In the genomic region with DNA sequence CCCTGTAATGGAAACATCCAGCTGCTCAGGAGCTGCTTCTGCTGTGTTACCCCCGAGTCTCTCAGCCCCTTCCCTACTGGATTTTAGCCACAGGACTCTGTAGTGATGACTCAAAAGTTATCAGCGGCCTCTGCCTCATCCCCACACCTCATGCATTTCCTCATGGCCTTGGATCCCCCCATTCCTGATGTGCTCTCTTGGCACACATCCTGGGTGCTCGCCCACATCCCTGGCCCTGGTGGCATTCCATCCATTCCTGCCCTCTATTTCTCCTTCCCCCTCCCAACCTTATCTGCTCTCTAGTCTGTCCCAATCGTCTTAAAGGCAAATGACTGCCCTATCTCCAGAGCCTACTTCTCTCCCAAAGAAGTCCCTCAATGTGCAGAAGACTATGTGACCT, we compare ENCODE assay signal across 13 cellular contexts. TPM values are rescaled to one million over a fixed set of nuclear protein-coding genes. Genes with fewer than 3 reads are reported as not detected.
DNase-seq lines count a peak whose midpoint lies in the region; ATAC-seq and TF ChIP-seq lines count a peak whose summit lies in the region.
"Had no signal": no experiment of that assay in that cellular context is flagged by ENCODE, and none has a peak within 500 bp of the region (broad histone marks: within the 10 kb centered on the region; RNA-seq: fewer than 3 reads in every experiment).

No MANE protein-coding gene starts in this region.

- H4K91ac ChIP-seq in mesenchymal stem cell (ENCODE audit: low read length): no peak overlapping the region

- 55 to 66% (median 61%) methylated on average over 4 of the region's 4 CpGs for WGBS in adrenal gland, 4 donors
- WGBS in mesenchymal stem cell: 96% methylated on average over 4 of the region's 4 CpGs

- H3K27me3 ChIP-seq in adrenal gland (no peaks in the 10 kb centered on the region), mesenchymal stem cell (ENCODE audit: control insufficient read depth in 1 of 2, insufficient read depth in 1 of 2, low read length in 2 of 2) (no peaks in the 10 kb centered on the region)

- H3K27ac ChIP-seq in adrenal gland (peak overlapping the region in 1 of 5 donors; percentile 17), mesenchymal stem cell (ENCODE audit: low read length, poor library complexity, severe bottlenecking) (no peak overlapping the region)

- H3K14ac ChIP-seq in mesenchymal stem cell (ENCODE audit: low read length in 2 of 2): no peak overlapping the region

- H3K36me3 ChIP-seq in adrenal gland (replicated peaks in 1 of 2): peaks cover 0 to 88% of the 10 kb centered on the region in 2 donors
- peaks cover 52 to 90% of the 10 kb centered on the region in 2 experiments for H3K36me3 ChIP-seq in mesenchymal stem cell (ENCODE audit: control insufficient read depth in 1 of 2, insufficient read depth in 2 of 2, low read depth in 1 of 2, low read length in 2 of 2)

- H3K4me3 ChIP-seq in adrenal gland (no peak overlapping the region), mesenchymal stem cell (ENCODE audit: insufficient read depth in 1 of 2, low read depth in 1 of 2, low read length in 2 of 2) (no peak overlapping the region)
- H3K4me3 ChIP-seq: HAP-1 had no signal

- TF ChIP-seq POLR2A in adrenal gland (IDR thresholded peaks at IDR 0.05): no peak

- DNase-seq in AG20443 (ENCODE audit: low spot score) (peak; percentile 64), HK-2 (ENCODE audit: unreplicated experiment) (peak; percentile 41), adrenal gland (peak in 5 of 7 donors; percentile 20 to 73 (median 42)), mesenchymal stem cell (no peak), middle frontal gyrus (ENCODE audit: extremely low spot score, low spot score) (no peak), cerebellar cortex (ENCODE audit: low spot score) (no peak), cortex of kidney (lab: John Stamatoyannopoulos, UW) (no peak)
- DNase-seq: DMS153; KBM-7; NCI-H2171; stimulated activated naive CD4-positive, alpha-beta T cell had no signal

- no peak overlapping the region for H3K18ac ChIP-seq in mesenchymal stem cell (ENCODE audit: low read depth in 1 of 2, low read length in 2 of 2)

- no peak overlapping the region for H3K23ac ChIP-seq in mesenchymal stem cell (ENCODE audit: low read length in 2 of 2)

- TF ChIP-seq CTCF in adrenal gland (IDR thresholded peaks at IDR 0.05): no peak

- H3K9me3 ChIP-seq in adrenal gland (replicated peaks in 1 of 3): no peaks in the 10 kb centered on the region
- H3K9me3 ChIP-seq in mesenchymal stem cell (ENCODE audit: control insufficient read depth, low read length): no peaks in the 10 kb centered on the region
- H3K9me3 ChIP-seq: HAP-1 had no signal

- intact Hi-C loops in adrenal gland (cut with DNase I): no loop called here

- H2BK5ac ChIP-seq in mesenchymal stem cell (ENCODE audit: low read depth, low read length, poor library complexity, severe bottlenecking): no peak overlapping the region

- H3K9ac ChIP-seq in mesenchymal stem cell (ENCODE audit: low read length): no peak overlapping the region

- H2BK120ac ChIP-seq in mesenchymal stem cell (ENCODE audit: low read depth, low read length): no peak overlapping the region

- H3K4ac ChIP-seq in mesenchymal stem cell (ENCODE audit: low read depth in 1 of 2, low read length in 2 of 2): no peak overlapping the region

- H2BK12ac ChIP-seq in mesenchymal stem cell (ENCODE audit: low read length in 2 of 2): no peak overlapping the region

- peaks cover 4% of the 10 kb centered on the region for H3K79me1 ChIP-seq in mesenchymal stem cell (replicated peaks; ENCODE audit: low read length, poor library complexity, severe bottlenecking)

- ATAC-seq in HG02571 (IDR thresholded peaks at IDR 0.05; ENCODE audit: unreplicated experiment): no peak

- peaks cover 0 to 4% of the 10 kb centered on the region in 2 donors for H3K4me1 ChIP-seq in adrenal gland (replicated peaks in 1 of 2)
- H3K4me1 ChIP-seq in mesenchymal stem cell (ENCODE audit: control insufficient read depth, insufficient read depth, low read depth, low read length): peaks cover 8% of the 10 kb centered on the region
- H3K4me1 ChIP-seq: HAP-1 had no signal

- H2AK5ac ChIP-seq in mesenchymal stem cell (ENCODE audit: low read length, severe bottlenecking): no peak overlapping the region

- no peak overlapping the region for H4K8ac ChIP-seq in mesenchymal stem cell (ENCODE audit: low read length)

- peak overlapping the region; percentile 10 for H3K4me2 ChIP-seq in mesenchymal stem cell (ENCODE audit: low read length, poor library complexity, severe bottlenecking)

- H2BK15ac ChIP-seq in mesenchymal stem cell (ENCODE audit: low read depth, poor library complexity, severe bottlenecking): no peak overlapping the region

- no peak overlapping the region for H2AFZ ChIP-seq in mesenchymal stem cell (ENCODE audit: low read depth, low read length)

RNA-seq across cellular contexts. Expression of gene MARF1, which starts 24.6 kb away (rescaled TPM):
- 10 to 100 TPM; 29.6 to 77.9 (median 38.4) TPM for total RNA-seq in adrenal gland
- polyA plus RNA-seq in adrenal gland: 10 to 100 TPM; 13.2 to 32.6 (median 21.5) TPM
- polyA plus RNA-seq in mesenchymal stem cell (2013, experiment 1 of 2): 20.0 TPM
- polyA plus RNA-seq in mesenchymal stem cell (2013, experiment 2 of 2): 16.7 TPM

RNA-seq across cellular contexts. Expression of gene NDE1, which starts 31.7 kb away (rescaled TPM):
- total RNA-seq in adrenal gland: 10 to 100 TPM in 7 of 8 donors, 1 to 10 TPM in 1; 6.3 to 21.6 (median 19.6) TPM
- 10 to 100 TPM in 1 of 3 donors, 1 to 10 TPM in 2; 3.1 to 10.9 (median 9.3) TPM for polyA plus RNA-seq in adrenal gland
- 23.1 TPM for polyA plus RNA-seq in mesenchymal stem cell (2013, experiment 1 of 2)
- polyA plus RNA-seq in mesenchymal stem cell (2013, experiment 2 of 2): 22.8 TPM

Comparison
In these comparisons a context has a peak if more than half of its experiments do, and no peak if none do; other contexts are left out.
1. DNase-seq: peak in AG20443 (single experiment), HK-2 (single experiment) and adrenal gland (5 of 7); none in mesenchymal stem cell (single experiment), middle frontal gyrus (single experiment), cerebellar cortex (single experiment) and cortex of kidney (single experiment).